Comparison of ENCODE assay signal across 21 cellular contexts in the genomic region with DNA sequence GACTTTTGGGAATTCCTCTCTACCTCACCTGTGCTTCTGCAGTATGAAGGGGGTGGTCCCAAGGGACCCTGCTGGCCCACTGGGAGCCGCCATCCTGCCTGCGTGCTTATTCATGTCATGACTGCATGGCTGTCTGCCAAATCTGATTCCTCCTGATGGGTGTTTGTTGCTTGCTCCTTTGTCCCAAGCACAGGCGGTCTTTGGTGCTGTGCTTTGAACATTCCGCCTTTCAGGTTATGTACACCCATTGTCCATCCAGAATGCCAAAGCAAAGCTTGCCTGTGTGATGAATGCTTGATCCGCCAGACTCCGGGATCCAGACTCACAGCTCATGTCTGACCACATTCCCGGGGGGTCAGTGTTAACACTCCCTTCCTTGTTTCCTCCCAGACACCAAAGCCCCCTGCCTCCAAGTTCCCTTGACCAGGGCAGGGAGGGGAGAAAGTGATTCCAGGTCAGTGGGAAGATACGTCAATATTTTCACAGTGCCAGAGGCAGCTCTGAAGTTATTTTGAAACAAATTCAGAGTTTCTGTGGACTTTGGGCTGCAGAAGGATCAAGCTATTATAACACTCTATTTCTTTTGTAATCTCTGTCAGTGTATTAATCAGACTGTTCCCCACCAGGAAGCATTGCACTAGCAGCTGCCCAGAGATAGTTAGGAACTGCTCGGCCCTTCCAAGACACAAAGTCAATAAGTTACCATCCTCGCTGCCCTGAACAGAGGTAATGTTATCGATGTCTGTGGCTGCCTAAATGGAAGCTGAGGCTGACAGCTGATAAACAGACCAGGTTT. TPM values are rescaled to one million over a fixed set of nuclear protein-coding genes. Genes with fewer than 3 reads are reported as not detected.
DNase-seq lines count a peak whose midpoint lies in the region; ATAC-seq and TF ChIP-seq lines count a peak whose summit lies in the region.
"Had no signal": no experiment of that assay in that cellular context is flagged by ENCODE, and none has a peak within 500 bp of the region (broad histone marks: within the 10 kb centered on the region; RNA-seq: fewer than 3 reads in every experiment).

No MANE protein-coding gene starts in this region.

- H3K4me3 Mint-ChIP-seq in Caco-2 (ENCODE audit: unreplicated experiment) = no peak overlapping the region
- H3K4me3 Mint-ChIP-seq: activated naive CD8-positive, alpha-beta T cell; T-helper 1 cell treated with Interleukin-12 subunit alpha and Interleukin-12 subunit beta and Interleukin-4 antibody, amounts not matched to agents 30 μg/mL and 1 μg/mL, for 36 hours had no signal

- H3K4me2 ChIP-seq in osteoblast (ENCODE audit: insufficient read depth, low read length) = no peak overlapping the region

- H3K36me3 ChIP-seq in Caco-2 (ENCODE audit: control insufficient read depth, insufficient read depth, low read length) (no peaks in the 10 kb centered on the region), esophagus (ENCODE audit: control insufficient read depth in 2 of 2, insufficient read depth in 2 of 2, low read length in 1 of 2) (no peaks in the 10 kb centered on the region), osteoblast (ENCODE audit: insufficient read depth, low read length) (no peaks in the 10 kb centered on the region)
- H3K36me3 ChIP-seq: heart left ventricle, upper lobe of right lung had no signal

- H4K20me1 ChIP-seq in osteoblast (ENCODE audit: insufficient read depth, low read length) = peaks cover 14% of the 10 kb centered on the region

- ATAC-seq in GM19395 (IDR thresholded peaks at IDR 0.05; ENCODE audit: unreplicated experiment) (no peak), HG02678 (IDR thresholded peaks at IDR 0.05; ENCODE audit: unreplicated experiment) (no peak)
- ATAC-seq: Right ventricle myocardium inferior, upper lobe of right lung had no signal

- H3K4me3 ChIP-seq in Caco-2 (ENCODE audit: low read depth, low read length) (no peak overlapping the region), esophagus (ENCODE audit: low read depth in 1 of 2, low read length in 2 of 2) (no peak overlapping the region), osteoblast (ENCODE audit: insufficient read depth, low read length) (no peak overlapping the region)
- H3K4me3 ChIP-seq: heart left ventricle, upper lobe of right lung had no signal

- WGBS in esophagus, 2 donors = 40 to 46% methylated on average over 11 of the region's 11 CpGs

- no peaks in the 10 kb centered on the region for H3K36me3 Mint-ChIP-seq in Caco-2 (ENCODE audit: insufficient read depth, unreplicated experiment)
- H3K36me3 Mint-ChIP-seq: activated naive CD8-positive, alpha-beta T cell had no signal

- H3K9me3 Mint-ChIP-seq in Caco-2 (ENCODE audit: unreplicated experiment) = no peaks in the 10 kb centered on the region
- H3K9me3 Mint-ChIP-seq: T-helper 1 cell treated with Interleukin-12 subunit alpha and Interleukin-12 subunit beta and Interleukin-4 antibody, amounts not matched to agents 30 μg/mL and 1 μg/mL, for 36 hours had no signal

- peaks cover 17% of the 10 kb centered on the region for H3K79me2 ChIP-seq in osteoblast (ENCODE audit: insufficient read depth, low read length)

- peaks cover 7% of the 10 kb centered on the region for H3K4me1 Mint-ChIP-seq in Caco-2 (ENCODE audit: low read depth, unreplicated experiment)

- intact Hi-C loops in Caco-2 (cut with micrococcal nuclease; ENCODE audit: unreplicated experiment) = no loop called here

- no TSS peak for BruUV-seq in Caco-2 (replicated peaks; lab: Mats Ljungman, UMichigan)

- POLR2A ChIA-PET in Caco-2 (lab: Charles Lee) = no interaction called here

- no peaks in the 10 kb centered on the region for H3K4me1 ChIP-seq in Caco-2
- peaks cover 2 to 8% of the 10 kb centered on the region in 2 donors for H3K4me1 ChIP-seq in esophagus (ENCODE audit: control insufficient read depth in 2 of 2, insufficient read depth in 2 of 2, low read length in 1 of 2)
- peaks cover 35% of the 10 kb centered on the region for H3K4me1 ChIP-seq in osteoblast (ENCODE audit: insufficient read depth, low read length)
- H3K4me1 ChIP-seq: upper lobe of right lung had no signal

- peak overlapping the region; percentile 15 for H2AFZ ChIP-seq in osteoblast (ENCODE audit: low read length)

- H3K27me3 ChIP-seq in Caco-2 (replicated peaks; ENCODE audit: control insufficient read depth, insufficient read depth, low read length) = no peaks in the 10 kb centered on the region
- no peaks in the 10 kb centered on the region for H3K27me3 ChIP-seq in esophagus (ENCODE audit: control insufficient read depth in 1 of 2, insufficient read depth in 2 of 2, low read length in 2 of 2)
- H3K27me3 ChIP-seq in osteoblast (ENCODE audit: insufficient read depth, low read length) = no peaks in the 10 kb centered on the region
- H3K27me3 ChIP-seq: heart left ventricle, upper lobe of right lung had no signal

- DNase-seq in Caco-2 = peak; percentile 12 to 42
- peak; percentile 65 for DNase-seq in NCI-H2171 treated with DMSO at 0.1 percent for 48 hours (lab: John Stamatoyannopoulos, UW)
- DNase-seq in osteoblast (ENCODE audit: insufficient read length, low spot score, missing footprints) = no peak
- no peak for DNase-seq in NOMO-1 treated with dmso at 0.1 percent for 144 hours (lab: John Stamatoyannopoulos, UW; ENCODE audit: unreplicated experiment)
- DNase-seq in NCI-H526 (lab: John Stamatoyannopoulos, UW) = no peak
- DNase-seq: activated CD4-positive, CD25-positive, alpha-beta regulatory T cell treated with anti-CD3 and anti-CD28 coated beads, Interleukin-2, amount 50 U/mL, for 72 hours; activated CD8-positive, alpha-beta memory T cell treated with anti-CD3 and anti-CD28 coated beads, Interleukin-2, amount 50 U/mL, for 48 hours; DMS 273 treated with DMSO at 0.1 percent for 48 hours; erythroblast; NCI-H187 treated with DMSO at 0.1 percent for 48 hours; stimulated activated CD4-positive, alpha-beta T cell treated with anti-CD3 and anti-CD28 coated beads, Interleukin-2, amount 100 ng/mL, for 48 hours; stimulated activated CD8-positive, alpha-beta memory T cell treated with anti-CD3 and anti-CD28 coated beads, Interleukin-4, amount 100 ng/mL, for 48 hours; upper lobe of right lung had no signal

- peaks cover 14% of the 10 kb centered on the region for H3K27me3 Mint-ChIP-seq in Caco-2 (ENCODE audit: insufficient read depth, unreplicated experiment)

- TF ChIP-seq CTCF in Caco-2 (IDR thresholded peaks at IDR 0.05; ENCODE audit: insufficient read depth in 1 of 2, low read depth in 1 of 2, low read length in 1 of 2, severe bottlenecking in 1 of 2, unreplicated experiment in 1 of 2) (no peak), osteoblast (IDR thresholded peaks at IDR 0.05; ENCODE audit: extremely low read depth, low read depth, low read length) (no peak)

- CTCF ChIA-PET in Caco-2 (lab: Charles Lee) = no interaction called here

- H3K9me3 ChIP-seq in Caco-2 = no peaks in the 10 kb centered on the region
- no peaks in the 10 kb centered on the region for H3K9me3 ChIP-seq in esophagus (ENCODE audit: control insufficient read depth in 2 of 2, insufficient read depth in 1 of 2, low read depth in 1 of 2, low read length in 1 of 2)
- no peaks in the 10 kb centered on the region for H3K9me3 ChIP-seq in osteoblast (ENCODE audit: low read depth, low read length)
- H3K9me3 ChIP-seq: heart left ventricle, upper lobe of right lung had no signal

- H3K27ac ChIP-seq in esophagus (ENCODE audit: low read depth in 2 of 2, low read length in 1 of 2) = peak overlapping the region; percentile 9 to 35
- H3K27ac ChIP-seq in osteoblast (ENCODE audit: low read depth, low read length) = no peak overlapping the region
- H3K27ac ChIP-seq: heart left ventricle, upper lobe of right lung had no signal

- H3K27ac Mint-ChIP-seq in Caco-2 (ENCODE audit: unreplicated experiment) = no peak overlapping the region
- H3K27ac Mint-ChIP-seq: activated naive CD8-positive, alpha-beta T cell; T-helper 1 cell treated with Interleukin-12 subunit alpha and Interleukin-12 subunit beta and Interleukin-4 antibody, amounts not matched to agents 30 μg/mL and 1 μg/mL, for 36 hours had no signal

RNA-seq across cellular contexts. Expression of a gene that starts 9.5 kb away (rescaled TPM):
- total RNA-seq in Caco-2 (2022) = not detected in 2 replicates
- polyA plus RNA-seq in esophagus = 10 to 100 TPM; 10.7 to 11.3 TPM
- 29.0 and 46.9 TPM in 2 replicates for total RNA-seq in osteoblast
- polyA plus RNA-seq: keratinocyte had no signal

Comparison
In these comparisons a context has a peak if more than half of its experiments do, and no peak if none do; other contexts are left out.
1. DNase-seq: peak in Caco-2 (2 of 2) and NCI-H2171 treated with DMSO at 0.1 percent for 48 hours (single experiment); none in osteoblast (single experiment), NOMO-1 treated with dmso at 0.1 percent for 144 hours (single experiment) and NCI-H526 (0 of 2).
2. RNA of a gene that starts 9.5 kb away (total RNA-seq): 29.0 to 46.9 TPM in osteoblast; not detected in Caco-2; every median in the first group is over 10 times any median in the second.